27 cellular contexts compared by ENCODE assay signal in the genomic region with DNA sequence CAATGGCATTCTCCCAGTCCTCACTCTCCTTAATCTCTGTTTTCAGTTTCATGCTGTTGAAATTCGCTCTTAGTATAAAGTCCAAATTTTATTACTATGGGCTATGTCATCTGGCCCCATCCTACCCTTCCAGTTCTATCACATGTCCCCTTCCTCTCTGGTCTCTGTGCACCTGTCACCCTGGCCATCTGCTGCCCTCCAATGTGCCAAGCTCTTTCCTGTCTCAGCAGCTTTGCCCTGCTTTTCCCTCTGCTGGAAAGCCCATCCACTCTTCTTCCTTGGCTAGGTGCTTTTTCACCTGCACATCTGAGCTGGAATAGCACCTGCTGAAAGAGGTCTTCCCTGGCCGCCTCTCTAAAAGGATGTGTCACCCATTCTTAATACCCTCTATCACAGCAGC.
DNase-seq lines count a peak whose midpoint lies in the region; ATAC-seq and TF ChIP-seq lines count a peak whose summit lies in the region.
"Had no signal": no experiment of that assay in that cellular context is flagged by ENCODE, and none has a peak within 500 bp of the region (broad histone marks: within the 10 kb centered on the region; RNA-seq: fewer than 3 reads in every experiment).

No MANE protein-coding gene starts in this region.

- no TSS peak for BruUV-seq in Caco-2 (replicated peaks; lab: Mats Ljungman, UMichigan)

- DNase-seq in DMS 273 (lab: John Stamatoyannopoulos, UW; ENCODE audit: unreplicated experiment) (peak; percentile 6), DMS 273 treated with DMSO at 0.1 percent for 48 hours (lab: John Stamatoyannopoulos, UW) (no peak), Caco-2 (peak in 1 of 2 experiments; percentile 31), mucosa of descending colon (no peak), colonic mucosa (no peak), NCI-H69 (lab: John Stamatoyannopoulos, UW) (no peak), mucosa of gallbladder (ENCODE audit: low spot score) (no peak)
- DNase-seq: BE2C, GDM1, H9, Karpas-422, NCI-H1092 treated with DMSO at 0.1 percent for 48 hours, NCI-H1436, NCI-H187, NCI-H2081 treated with DMSO at 0.1 percent for 48 hours, NCI-H2171, NCI-H226, NCI-H510A, NCI-H774, PC-9, SJCRH30 had no signal

- H3K36me3 Mint-ChIP-seq in Caco-2 (ENCODE audit: insufficient read depth, unreplicated experiment), result no peaks in the 10 kb centered on the region
- no peaks in the 10 kb centered on the region for H3K36me3 Mint-ChIP-seq in stimulated activated memory B cell treated with anti-CD40 and anti-IgM and Interleukin-4, amounts not matched to agents 10 μg/mL and 1 μg/mL and 100 μg/mL, for 72 hours

- CTCF ChIA-PET in Caco-2 (lab: Charles Lee), result no interaction called here

- H3K4me1 ChIP-seq in Caco-2, result peaks cover 81% of the 10 kb centered on the region
- no peaks in the 10 kb centered on the region for H3K4me1 ChIP-seq in mucosa of descending colon (ENCODE audit: low read depth)
- H3K4me1 ChIP-seq in colonic mucosa, result no peaks in the 10 kb centered on the region
- H3K4me1 ChIP-seq: SJCRH30 had no signal

- no peak for TF ChIP-seq CTCF in Caco-2 (IDR thresholded peaks at IDR 0.05; ENCODE audit: insufficient read depth in 1 of 2, low read depth in 1 of 2, low read length in 1 of 2, severe bottlenecking in 1 of 2, unreplicated experiment in 1 of 2)
- no peak for TF ChIP-seq CTCF in mucosa of descending colon (IDR thresholded peaks at IDR 0.05)
- TF ChIP-seq CTCF in colonic mucosa (IDR thresholded peaks at IDR 0.05), result no peak

- H3K27ac ChIP-seq in colonic mucosa, result no peak overlapping the region
- H3K27ac ChIP-seq: 22Rv1, PC-9, SJCRH30 had no signal

- peak; percentile 43 for ATAC-seq in mucosa of descending colon
- ATAC-seq in stimulated activated memory B cell treated with anti-CD40 and anti-IgM and Interleukin-4, amounts not matched to agents 10 μg/mL and 1 μg/mL and 100 μg/mL, for 72 hours, result no peak
- ATAC-seq: GM12878, GM23338, HepG2, Right ventricle myocardium inferior had no signal

- H3K27me3 ChIP-seq in Caco-2 (replicated peaks; ENCODE audit: control insufficient read depth, insufficient read depth, low read length) (no peaks in the 10 kb centered on the region), colonic mucosa (no peaks in the 10 kb centered on the region)
- H3K27me3 ChIP-seq: BE2C, SJCRH30 had no signal

- H3K27me3 Mint-ChIP-seq in Caco-2 (ENCODE audit: insufficient read depth, unreplicated experiment), result no peaks in the 10 kb centered on the region
- H3K27me3 Mint-ChIP-seq in stimulated activated memory B cell treated with anti-CD40 and anti-IgM and Interleukin-4, amounts not matched to agents 10 μg/mL and 1 μg/mL and 100 μg/mL, for 72 hours, result no peaks in the 10 kb centered on the region

- peaks cover 16% of the 10 kb centered on the region for H3K9me3 Mint-ChIP-seq in Caco-2 (ENCODE audit: unreplicated experiment)
- H3K9me3 Mint-ChIP-seq in stimulated activated memory B cell treated with anti-CD40 and anti-IgM and Interleukin-4, amounts not matched to agents 10 μg/mL and 1 μg/mL and 100 μg/mL, for 72 hours, result no peaks in the 10 kb centered on the region
- H3K9me3 Mint-ChIP-seq: GM23338, H9 had no signal

- H3K4me1 Mint-ChIP-seq in Caco-2 (ENCODE audit: low read depth, unreplicated experiment), result peaks cover 34% of the 10 kb centered on the region
- H3K4me1 Mint-ChIP-seq in stimulated activated memory B cell treated with anti-CD40 and anti-IgM and Interleukin-4, amounts not matched to agents 10 μg/mL and 1 μg/mL and 100 μg/mL, for 72 hours, result peaks cover 20% of the 10 kb centered on the region

- H3K36me3 ChIP-seq in Caco-2 (ENCODE audit: control insufficient read depth, insufficient read depth, low read length) (no peaks in the 10 kb centered on the region), mucosa of descending colon (ENCODE audit: low read depth) (no peaks in the 10 kb centered on the region), colonic mucosa (no peaks in the 10 kb centered on the region)
- H3K36me3 ChIP-seq: BE2C, SJCRH30 had no signal

- H3K4me3 ChIP-seq in Caco-2 (ENCODE audit: low read depth, low read length) (no peak overlapping the region), mucosa of descending colon (no peak overlapping the region), colonic mucosa (no peak overlapping the region)
- H3K4me3 ChIP-seq: GM12878, GM23338, PC-9, SJCRH30 had no signal

- POLR2A ChIA-PET in Caco-2 (lab: Charles Lee), result no interaction called here

- no peak overlapping the region for H3K4me3 Mint-ChIP-seq in Caco-2 (ENCODE audit: unreplicated experiment)
- no peak overlapping the region for H3K4me3 Mint-ChIP-seq in stimulated activated memory B cell treated with anti-CD40 and anti-IgM and Interleukin-4, amounts not matched to agents 10 μg/mL and 1 μg/mL and 100 μg/mL, for 72 hours
- H3K4me3 Mint-ChIP-seq: GM23338, H9 had no signal

- H3K9me3 ChIP-seq in Caco-2, result no peaks in the 10 kb centered on the region
- no peaks in the 10 kb centered on the region for H3K9me3 ChIP-seq in mucosa of descending colon
- no peaks in the 10 kb centered on the region for H3K9me3 ChIP-seq in colonic mucosa
- H3K9me3 ChIP-seq: BE2C, SJCRH30 had no signal

- intact Hi-C loops in Caco-2 (cut with micrococcal nuclease; ENCODE audit: unreplicated experiment), result loop anchor here (1.0 to 2.0 kb wide), 2 partner anchors 23 to 50 kb away; no protein-coding TSS in a partner anchor
- intact Hi-C loops in mucosa of descending colon (cut with DNase I, micrococcal nuclease), result no loop called here
- intact Hi-C loops in colonic mucosa (cut with DNase I), result no loop called here

- no peak overlapping the region for H3K9ac ChIP-seq in colonic mucosa (ENCODE audit: low read depth in 2 of 2, low read length in 2 of 2)

- peak overlapping the region; percentile 20 for H3K27ac Mint-ChIP-seq in Caco-2 (ENCODE audit: unreplicated experiment)
- peak overlapping the region; percentile 2 for H3K27ac Mint-ChIP-seq in stimulated activated memory B cell treated with anti-CD40 and anti-IgM and Interleukin-4, amounts not matched to agents 10 μg/mL and 1 μg/mL and 100 μg/mL, for 72 hours
- H3K27ac Mint-ChIP-seq: GM23338, H9 had no signal
